ENCODE assay signal across 20 cellular contexts in the genomic region with DNA sequence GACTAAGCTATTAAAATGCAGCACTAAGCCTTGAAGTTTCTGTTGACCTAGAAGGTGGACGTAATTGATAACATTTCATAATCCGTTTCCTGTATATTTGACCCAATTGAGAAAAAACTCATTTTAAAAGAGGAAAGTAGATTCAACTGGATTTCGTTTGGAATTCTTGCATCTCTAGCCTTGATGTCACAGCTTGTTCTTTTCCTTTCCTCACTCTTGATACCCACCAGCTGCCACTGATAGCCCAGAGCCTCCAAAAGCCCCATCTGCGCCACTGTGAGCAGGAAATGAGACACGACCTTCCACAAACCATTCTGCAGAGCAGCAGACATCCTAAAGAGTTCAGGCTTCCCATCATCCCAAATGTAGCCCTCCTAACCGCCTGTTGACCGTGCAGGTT.
"Had no signal": no experiment of that assay in that cellular context is flagged by ENCODE, and none has a peak within 500 bp of the region (broad histone marks: within the 10 kb centered on the region; RNA-seq: fewer than 3 reads in every experiment).

No MANE protein-coding gene starts in this region.

- H3K27ac ChIP-seq: colonic mucosa, heart left ventricle, neutrophil, psoas muscle, sigmoid colon, skin epidermis, thoracic aorta, transverse colon had no signal

- H3K4me3 ChIP-seq: colonic mucosa, heart left ventricle, mucosa of descending colon, psoas muscle, sigmoid colon, skin epidermis, thoracic aorta, transverse colon had no signal

- H3K27ac Mint-ChIP-seq: endodermal cell; naive thymus-derived CD8-positive, alpha-beta T cell; stimulated activated naive B cell treated with anti-CD40 and anti-IgM and Interleukin-4, amounts not matched to agents 10 μg/mL and 1 μg/mL and 100 μg/mL, for 72 hours; stimulated activated naive CD8-positive, alpha-beta T cell treated with anti-CD3 and anti-CD28 coated beads, Interleukin-15, amount 100 ng/mL, for 72 hours had no signal

- H3K4me1 Mint-ChIP-seq: naive thymus-derived CD8-positive, alpha-beta T cell; stimulated activated naive B cell treated with anti-CD40 and anti-IgM and Interleukin-4, amounts not matched to agents 10 μg/mL and 1 μg/mL and 100 μg/mL, for 72 hours; stimulated activated naive CD8-positive, alpha-beta T cell treated with anti-CD3 and anti-CD28 coated beads, Interleukin-15, amount 100 ng/mL, for 72 hours had no signal

- H3K4me1 ChIP-seq: colonic mucosa, heart left ventricle, psoas muscle, sigmoid colon, transverse colon had no signal

- FAIRE-seq: frontal cortex had no signal

- H3K27me3 ChIP-seq: colonic mucosa, neutrophil, sigmoid colon had no signal

- H3K4me3 Mint-ChIP-seq: endodermal cell; naive thymus-derived CD8-positive, alpha-beta T cell; stimulated activated naive B cell treated with anti-CD40 and anti-IgM and Interleukin-4, amounts not matched to agents 10 μg/mL and 1 μg/mL and 100 μg/mL, for 72 hours; stimulated activated naive CD8-positive, alpha-beta T cell treated with anti-CD3 and anti-CD28 coated beads, Interleukin-15, amount 100 ng/mL, for 72 hours had no signal

- DNase-seq: colonic mucosa; effector CD4-positive, alpha-beta T cell; endodermal cell; heart left ventricle; hippocampal formation; islet precursor cell; mucosa of descending colon; naive thymus-derived CD8-positive, alpha-beta T cell; psoas muscle; retina; sigmoid colon; stimulated activated CD4-positive, alpha-beta T cell treated with anti-CD3 and anti-CD28 coated beads, Interleukin-2, amount 100 ng/mL, for 24 hours; stimulated activated CD4-positive, alpha-beta T cell treated with anti-CD3 and anti-CD28 coated beads, Interleukin-4, amount 100 ng/mL, for 4 hours; stimulated activated naive B cell treated with anti-CD40 and anti-IgM and Interleukin-4, amounts not matched to agents 10 μg/mL and 1 μg/mL and 100 μg/mL, for 72 hours; stimulated activated naive CD8-positive, alpha-beta T cell treated with anti-CD3 and anti-CD28 coated beads, Interleukin-15, amount 100 ng/mL, for 72 hours; transverse colon had no signal

- H3K36me3 ChIP-seq: colonic mucosa, heart left ventricle, neutrophil, sigmoid colon, thoracic aorta, transverse colon had no signal

- ATAC-seq: mucosa of descending colon; naive thymus-derived CD8-positive, alpha-beta T cell; psoas muscle; stimulated activated naive B cell treated with anti-CD40 and anti-IgM and Interleukin-4, amounts not matched to agents 10 μg/mL and 1 μg/mL and 100 μg/mL, for 72 hours; stimulated activated naive CD8-positive, alpha-beta T cell treated with anti-CD3 and anti-CD28 coated beads, Interleukin-15, amount 100 ng/mL, for 72 hours had no signal

- H3K9me3 ChIP-seq: colonic mucosa had no signal
